ENCODE assay signal across 8 cellular contexts in genomic region chr13:106565127-106565775, GRCh38.
DNase-seq lines count a peak whose midpoint lies in the region; ATAC-seq and TF ChIP-seq lines count a peak whose summit lies in the region.
"Had no signal": no experiment of that assay in that cellular context is flagged by ENCODE, and none has a peak within 500 bp of the region (broad histone marks: within the 10 kb centered on the region; RNA-seq: fewer than 3 reads in every experiment).

No MANE protein-coding gene starts in this region.

- H3K27me3 ChIP-seq in endocrine pancreas (ENCODE audit: control insufficient read depth, insufficient read depth, low read length): no peaks in the 10 kb centered on the region

- TF ChIP-seq POLR2A in NB4 (IDR thresholded peaks at IDR 0.05; ENCODE audit: extremely low read depth, insufficient read length): no peak

- DNase-seq in NB4 (ENCODE audit: low read depth) (peak; percentile 56), skeletal muscle cell (ENCODE audit: low read depth) (no peak), hippocampal formation (lab: John Stamatoyannopoulos, UW) (no peak)
- DNase-seq: NCI-H1092 had no signal

- H3K36me3 ChIP-seq in endocrine pancreas (ENCODE audit: control insufficient read depth, insufficient read depth, low read length): no peaks in the 10 kb centered on the region

- no peaks in the 10 kb centered on the region for H3K9me3 ChIP-seq in endocrine pancreas (ENCODE audit: control insufficient read depth, low read length)

- no peak for TF ChIP-seq CTCF in GM12875 (IDR thresholded peaks at IDR 0.05; ENCODE audit: borderline replicate concordance, insufficient read depth, low read depth, low read length)
- TF ChIP-seq CTCF in NB4 (IDR thresholded peaks at IDR 0.05; ENCODE audit: low read depth, low read length): no peak

- H3K4me3 ChIP-seq in GM12875 (ENCODE audit: low read depth, low read length): peak overlapping the region; percentile 1
- H3K4me3 ChIP-seq in NB4 (ENCODE audit: low read depth, low read length): peak overlapping the region; percentile 97
- H3K4me3 ChIP-seq in endocrine pancreas (ENCODE audit: control insufficient read depth, insufficient read depth, low read length): peak overlapping the region; percentile 97
- peak overlapping the region; percentile 97 for H3K4me3 ChIP-seq in skeletal muscle cell (ENCODE audit: low read depth, low read length)

- peaks cover 38% of the 10 kb centered on the region for H3K4me1 ChIP-seq in endocrine pancreas (ENCODE audit: control insufficient read depth, insufficient read depth, low read length)

- no peak overlapping the region for H3K9ac ChIP-seq in endocrine pancreas (ENCODE audit: control insufficient read depth, insufficient read depth, low read length)

- no peak for ATAC-seq in GM21423 (IDR thresholded peaks at IDR 0.05; ENCODE audit: unreplicated experiment)
- no peak for ATAC-seq in HG02970 (IDR thresholded peaks at IDR 0.05; ENCODE audit: low FRiP score, unreplicated experiment)

Comparison
In these comparisons a context has a peak if more than half of its experiments do, and no peak if none do; other contexts are left out.
1. H3K4me3 ChIP-seq: peak in every context shown above with its lines; median percentile 97 in NB4; 97 in endocrine pancreas; 97 in skeletal muscle cell; 1 in GM12875.